8 cellular contexts compared by ENCODE assay signal in genomic region chr18:48868468-48869466, GRCh38.
DNase-seq lines count a peak whose midpoint lies in the region; ATAC-seq and TF ChIP-seq lines count a peak whose summit lies in the region.

No MANE protein-coding gene starts in this region.

- no TSS peak for BruUV-seq in Caco-2 (replicated peaks; lab: Mats Ljungman, UMichigan)

- H3K4me1 ChIP-seq in Caco-2: 0 out of 2 replicates have a peak, but pooled peaks cover 5% of the 10 kb centered on the region

- H3K27me3 Mint-ChIP-seq in Caco-2 (ENCODE audit: insufficient read depth, unreplicated experiment) (no peaks in the 10 kb centered on the region), type B pancreatic cell (no peaks in the 10 kb centered on the region)

- POLR2A ChIA-PET in Caco-2 (lab: Charles Lee): no interaction called here

- H3K4me1 Mint-ChIP-seq in Caco-2 (ENCODE audit: low read depth, unreplicated experiment) (peaks cover 8% of the 10 kb centered on the region), type B pancreatic cell (ENCODE audit: unreplicated experiment) (peaks cover 21% of the 10 kb centered on the region)

- ATAC-seq in GM19351 (IDR thresholded peaks at IDR 0.05; ENCODE audit: unreplicated experiment): peak; percentile 85
- peak; percentile 79 for ATAC-seq in HG03280 (IDR thresholded peaks at IDR 0.05; ENCODE audit: unreplicated experiment)
- ATAC-seq in left lobe of liver: peak; percentile 18

- DNase-seq in Caco-2: peak; percentile 42 to 48
- peak; percentile 71 for DNase-seq in activated CD4-positive, alpha-beta T cell treated with anti-CD3 and anti-CD28 coated beads for 48 hours
- DNase-seq in left lobe of liver (ENCODE audit: low spot score): no peak
- no peak for DNase-seq in type B pancreatic cell (ENCODE audit: extremely low spot score, unreplicated experiment)
- no peak for DNase-seq in DMS 273 treated with DMSO at 0.1 percent for 48 hours (lab: John Stamatoyannopoulos, UW)
- no peak for DNase-seq in effector CD4-positive, alpha-beta T cell

- H3K9me3 ChIP-seq in Caco-2: no peaks in the 10 kb centered on the region

- H3K27ac Mint-ChIP-seq in Caco-2 (ENCODE audit: unreplicated experiment) (peak overlapping the region; percentile 70), type B pancreatic cell (peak overlapping the region; percentile 76)

- H3K27me3 ChIP-seq in Caco-2 (replicated peaks; ENCODE audit: control insufficient read depth, insufficient read depth, low read length): no peaks in the 10 kb centered on the region

- TF ChIP-seq CTCF in Caco-2 (IDR thresholded peaks at IDR 0.05; ENCODE audit: insufficient read depth in 1 of 2, low read depth in 1 of 2, low read length in 1 of 2, severe bottlenecking in 1 of 2, unreplicated experiment in 1 of 2) (no peak), type B pancreatic cell (conservative IDR thresholded peaks at IDR 0.05) (no peak)

- intact Hi-C loops in Caco-2 (cut with micrococcal nuclease; ENCODE audit: unreplicated experiment): loop anchor here (1.0 kb wide), 1 partner anchor 87 kb away; no protein-coding TSS in a partner anchor

- H3K4me3 ChIP-seq in Caco-2 (ENCODE audit: low read depth, low read length): no peak overlapping the region

- no peak overlapping the region for H3K4me3 Mint-ChIP-seq in Caco-2 (ENCODE audit: unreplicated experiment)
- H3K4me3 Mint-ChIP-seq in type B pancreatic cell: no peak overlapping the region

- H3K36me3 Mint-ChIP-seq in Caco-2 (ENCODE audit: insufficient read depth, unreplicated experiment) (peaks cover 6% of the 10 kb centered on the region), type B pancreatic cell (no peaks in the 10 kb centered on the region)

- H3K36me3 ChIP-seq in Caco-2 (ENCODE audit: control insufficient read depth, insufficient read depth, low read length): no peaks in the 10 kb centered on the region

- H3K9me3 Mint-ChIP-seq in Caco-2 (ENCODE audit: unreplicated experiment) (no peaks in the 10 kb centered on the region), type B pancreatic cell (no peaks in the 10 kb centered on the region)

- CTCF ChIA-PET in Caco-2 (lab: Charles Lee): no interaction called here

Comparison
In these comparisons a context has a peak if more than half of its experiments do, and no peak if none do; other contexts are left out.
1. DNase-seq: peak in Caco-2 (2 of 2) and activated CD4-positive, alpha-beta T cell treated with anti-CD3 and anti-CD28 coated beads for 48 hours (single experiment); none in left lobe of liver (single experiment), type B pancreatic cell (single experiment), DMS 273 treated with DMSO at 0.1 percent for 48 hours (single experiment) and effector CD4-positive, alpha-beta T cell (single experiment).
2. ATAC-seq: peak in every context shown above with its lines; median percentile 85 in GM19351; 79 in HG03280; 18 in left lobe of liver.